ENCODE assay signal across 8 cellular contexts in genomic region chr6:146543940-146544661, GRCh38. TPM values are rescaled to one million over a fixed set of nuclear protein-coding genes. Genes with fewer than 3 reads are reported as not detected.
DNase-seq lines count a peak whose midpoint lies in the region; ATAC-seq lines count a peak whose summit lies in the region.

No MANE protein-coding gene starts in this region.

- peaks cover 40% of the 10 kb centered on the region for H3K27me3 Mint-ChIP-seq in activated T-cell treated with anti-CD3 and anti-CD28 coated beads, Interleukin-2, amount 50 U/mL, for 24 hours
- peaks cover 26% of the 10 kb centered on the region for H3K27me3 Mint-ChIP-seq in activated T-helper 1 cell treated with anti-CD3 and anti-CD28 coated beads, Interleukin-12 subunit alpha, Interleukin-12 subunit beta, Interleukin-2, Interleukin-4 antibody, amounts not matched to agents 30 ng/mL and 10 ng/mL and 1 ng/mL, durations not matched to agents 14 hours and 24 hours and 36 hours (ENCODE audit: insufficient read depth)
- peaks cover 19 to 20% of the 10 kb centered on the region in 2 donors for H3K27me3 Mint-ChIP-seq in natural killer cell treated with Interleukin-12 subunit alpha and Interleukin-12 subunit beta and Interleukin-15 and Interleukin-18, amount 100 ng/mL, for 72 hours

- H3K4me1 Mint-ChIP-seq in activated T-cell treated with anti-CD3 and anti-CD28 coated beads, Interleukin-2, amount 50 U/mL, for 24 hours (ENCODE audit: low read depth): peaks cover 12% of the 10 kb centered on the region
- peaks cover 10% of the 10 kb centered on the region for H3K4me1 Mint-ChIP-seq in activated T-helper 1 cell treated with anti-CD3 and anti-CD28 coated beads, Interleukin-12 subunit alpha, Interleukin-12 subunit beta, Interleukin-2, Interleukin-4 antibody, amounts not matched to agents 30 ng/mL and 10 ng/mL and 1 ng/mL, durations not matched to agents 14 hours and 24 hours and 36 hours (ENCODE audit: low read depth)
- peaks cover 4 to 15% of the 10 kb centered on the region in 2 donors for H3K4me1 Mint-ChIP-seq in natural killer cell treated with Interleukin-12 subunit alpha and Interleukin-12 subunit beta and Interleukin-15 and Interleukin-18, amount 100 ng/mL, for 72 hours (ENCODE audit: low read depth in 2 of 2)

- H3K27ac Mint-ChIP-seq in activated T-cell treated with anti-CD3 and anti-CD28 coated beads, Interleukin-2, amount 50 U/mL, for 24 hours: no peak overlapping the region
- H3K27ac Mint-ChIP-seq in activated T-helper 1 cell treated with anti-CD3 and anti-CD28 coated beads, Interleukin-12 subunit alpha, Interleukin-12 subunit beta, Interleukin-2, Interleukin-4 antibody, amounts not matched to agents 30 ng/mL and 10 ng/mL and 1 ng/mL, durations not matched to agents 14 hours and 24 hours and 36 hours: peak overlapping the region; percentile 68
- peak overlapping the region in 1 of 2 donors; percentile 58 for H3K27ac Mint-ChIP-seq in natural killer cell treated with Interleukin-12 subunit alpha and Interleukin-12 subunit beta and Interleukin-15 and Interleukin-18, amount 100 ng/mL, for 72 hours

- ATAC-seq in natural killer cell treated with Interleukin-12 subunit alpha and Interleukin-12 subunit beta and Interleukin-15 and Interleukin-18, amount 100 ng/mL, for 72 hours: no peak
- ATAC-seq in HG03469 (IDR thresholded peaks at IDR 0.05; ENCODE audit: unreplicated experiment): no peak

- intact Hi-C loops in activated T-helper 1 cell treated with anti-CD3 and anti-CD28 coated beads, Interleukin-12 subunit alpha, Interleukin-12 subunit beta, Interleukin-2, Interleukin-4 antibody, amounts not matched to agents 30 ng/mL and 10 ng/mL and 1 ng/mL, durations not matched to agents 14 hours and 24 hours and 36 hours (cut with micrococcal nuclease): loop anchor here (1.0 to 5.0 kb wide), 2 partner anchors 228 to 580 kb away; partner anchors contain the start of gene SHPRH

- peak; percentile 32 for DNase-seq in activated T-cell treated with anti-CD3 and anti-CD28 coated beads, Interleukin-2, amount 50 U/mL, for 24 hours
- DNase-seq in activated T-cell treated with anti-CD3 and anti-CD28 coated beads, Interleukin-2, amount 50 U/mL, for 1 hour: no peak
- peak; percentile 32 for DNase-seq in HT-29 (ENCODE audit: low spot score)
- DNase-seq in activated T-helper 1 cell treated with anti-CD3 and anti-CD28 coated beads, Interleukin-12 subunit alpha, Interleukin-12 subunit beta, Interleukin-2, Interleukin-4 antibody, amounts not matched to agents 30 ng/mL and 10 ng/mL and 1 ng/mL, durations not matched to agents 14 hours and 24 hours and 36 hours (ENCODE audit: low spot score): no peak
- peak; percentile 50 for DNase-seq in foreskin melanocyte
- no peak for DNase-seq in natural killer cell treated with Interleukin-12 subunit alpha and Interleukin-12 subunit beta and Interleukin-15 and Interleukin-18, amount 100 ng/mL, for 72 hours (ENCODE audit: low spot score)
- DNase-seq in stimulated activated CD8-positive, alpha-beta memory T cell treated with anti-CD3 and anti-CD28 coated beads, Interleukin-4, amount 100 ng/mL, for 48 hours: no peak

- H3K4me3 Mint-ChIP-seq in activated T-cell treated with anti-CD3 and anti-CD28 coated beads, Interleukin-2, amount 50 U/mL, for 24 hours: peak overlapping the region; percentile 74
- peak overlapping the region; percentile 86 for H3K4me3 Mint-ChIP-seq in activated T-helper 1 cell treated with anti-CD3 and anti-CD28 coated beads, Interleukin-12 subunit alpha, Interleukin-12 subunit beta, Interleukin-2, Interleukin-4 antibody, amounts not matched to agents 30 ng/mL and 10 ng/mL and 1 ng/mL, durations not matched to agents 14 hours and 24 hours and 36 hours
- H3K4me3 Mint-ChIP-seq in natural killer cell treated with Interleukin-12 subunit alpha and Interleukin-12 subunit beta and Interleukin-15 and Interleukin-18, amount 100 ng/mL, for 72 hours: peak overlapping the region; percentile 86

- no peaks in the 10 kb centered on the region for H3K9me3 Mint-ChIP-seq in activated T-cell treated with anti-CD3 and anti-CD28 coated beads, Interleukin-2, amount 50 U/mL, for 24 hours
- no peaks in the 10 kb centered on the region for H3K9me3 Mint-ChIP-seq in activated T-helper 1 cell treated with anti-CD3 and anti-CD28 coated beads, Interleukin-12 subunit alpha, Interleukin-12 subunit beta, Interleukin-2, Interleukin-4 antibody, amounts not matched to agents 30 ng/mL and 10 ng/mL and 1 ng/mL, durations not matched to agents 14 hours and 24 hours and 36 hours
- H3K9me3 Mint-ChIP-seq in natural killer cell treated with Interleukin-12 subunit alpha and Interleukin-12 subunit beta and Interleukin-15 and Interleukin-18, amount 100 ng/mL, for 72 hours: peaks cover 8% of the 10 kb centered on the region

- H3K36me3 Mint-ChIP-seq in activated T-cell treated with anti-CD3 and anti-CD28 coated beads, Interleukin-2, amount 50 U/mL, for 24 hours (ENCODE audit: low read depth): peaks cover 2% of the 10 kb centered on the region
- no peaks in the 10 kb centered on the region for H3K36me3 Mint-ChIP-seq in activated T-helper 1 cell treated with anti-CD3 and anti-CD28 coated beads, Interleukin-12 subunit alpha, Interleukin-12 subunit beta, Interleukin-2, Interleukin-4 antibody, amounts not matched to agents 30 ng/mL and 10 ng/mL and 1 ng/mL, durations not matched to agents 14 hours and 24 hours and 36 hours (ENCODE audit: low read depth)
- H3K36me3 Mint-ChIP-seq in natural killer cell treated with Interleukin-12 subunit alpha and Interleukin-12 subunit beta and Interleukin-15 and Interleukin-18, amount 100 ng/mL, for 72 hours: peaks cover 6% of the 10 kb centered on the region

RNA-seq across cellular contexts. Expression of gene RAB32, which starts 0.5 kb away (rescaled TPM):
- total RNA-seq in HT-29 (2014; rRNA removed; shearing (Covaris generic)): 5.7 and 5.8 TPM in 2 replicates
- total RNA-seq in activated T-helper 1 cell treated with anti-CD3 and anti-CD28 coated beads, Interleukin-12 subunit alpha, Interleukin-12 subunit beta, Interleukin-2, Interleukin-4 antibody, amounts not matched to agents 30 ng/mL and 10 ng/mL and 1 ng/mL, durations not matched to agents 14 hours and 24 hours and 36 hours: 1.1 and 1.3 TPM in 2 replicates
- 1 to 10 TPM; 2.3 to 2.5 TPM for total RNA-seq in natural killer cell treated with Interleukin-12 subunit alpha and Interleukin-12 subunit beta and Interleukin-15 and Interleukin-18, amount 100 ng/mL, for 72 hours

RNA-seq across cellular contexts. Expression of gene ADGB, which starts 54.7 kb away (rescaled TPM):
- not detected in 2 replicates for total RNA-seq in HT-29 (2014; rRNA removed; shearing (Covaris generic))
- total RNA-seq in activated T-helper 1 cell treated with anti-CD3 and anti-CD28 coated beads, Interleukin-12 subunit alpha, Interleukin-12 subunit beta, Interleukin-2, Interleukin-4 antibody, amounts not matched to agents 30 ng/mL and 10 ng/mL and 1 ng/mL, durations not matched to agents 14 hours and 24 hours and 36 hours: not detected in 2 replicates
- total RNA-seq in natural killer cell treated with Interleukin-12 subunit alpha and Interleukin-12 subunit beta and Interleukin-15 and Interleukin-18, amount 100 ng/mL, for 72 hours: not detected

Comparison
In these comparisons a context has a peak if more than half of its experiments do, and no peak if none do; other contexts are left out.
1. DNase-seq: peak in activated T-cell treated with anti-CD3 and anti-CD28 coated beads, Interleukin-2, amount 50 U/mL, for 24 hours (single experiment), HT-29 (single experiment) and foreskin melanocyte (single experiment); none in activated T-cell treated with anti-CD3 and anti-CD28 coated beads, Interleukin-2, amount 50 U/mL, for 1 hour (single experiment), activated T-helper 1 cell treated with anti-CD3 and anti-CD28 coated beads, Interleukin-12 subunit alpha, Interleukin-12 subunit beta, Interleukin-2, Interleukin-4 antibody, amounts not matched to agents 30 ng/mL and 10 ng/mL and 1 ng/mL, durations not matched to agents 14 hours and 24 hours and 36 hours (single experiment), natural killer cell treated with Interleukin-12 subunit alpha and Interleukin-12 subunit beta and Interleukin-15 and Interleukin-18, amount 100 ng/mL, for 72 hours (single experiment) and stimulated activated CD8-positive, alpha-beta memory T cell treated with anti-CD3 and anti-CD28 coated beads, Interleukin-4, amount 100 ng/mL, for 48 hours (single experiment).
2. Peak in every context shown above with its lines, with median percentiles within 50 percentile points of each other: H3K4me3 Mint-ChIP-seq.